ENCODE assay signal across 7 cellular contexts in the genomic region with DNA sequence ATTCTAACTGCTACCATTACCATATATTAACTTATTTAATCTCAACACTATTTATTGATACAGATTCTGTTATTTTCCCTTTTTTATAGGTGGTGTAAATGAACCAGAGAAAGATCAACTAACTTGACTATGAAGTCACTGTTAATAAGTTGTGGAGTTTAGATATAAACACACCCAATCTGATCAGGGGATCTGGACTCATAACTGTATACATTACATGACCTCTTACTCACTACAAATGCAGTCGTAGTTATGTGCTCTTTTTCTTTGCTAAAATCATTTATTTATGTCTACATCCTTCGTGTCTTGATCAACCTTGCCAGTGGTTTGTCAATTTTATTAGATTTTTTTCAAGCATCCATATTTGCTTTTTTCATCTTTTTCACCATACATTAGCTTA.
"Had no signal": no experiment of that assay in that cellular context is flagged by ENCODE, and none has a peak within 500 bp of the region (broad histone marks: within the 10 kb centered on the region; RNA-seq: fewer than 3 reads in every experiment).

No MANE protein-coding gene starts in this region.

- H3K9me3 ChIP-seq: HAP-1 had no signal

- H3K27ac ChIP-seq: GM23248, HL-60 had no signal

- H2AFZ ChIP-seq: GM23248 had no signal

- H3K36me3 ChIP-seq: HAP-1 had no signal

- H3K4me1 ChIP-seq: HAP-1 had no signal

- DNase-seq: GM23248, GOT3, H7, KG1 had no signal

- H3K4me3 ChIP-seq: GM23248, HAP-1, K562 had no signal

- H3K9ac ChIP-seq: GM23248 had no signal
